In the genomic region with DNA sequence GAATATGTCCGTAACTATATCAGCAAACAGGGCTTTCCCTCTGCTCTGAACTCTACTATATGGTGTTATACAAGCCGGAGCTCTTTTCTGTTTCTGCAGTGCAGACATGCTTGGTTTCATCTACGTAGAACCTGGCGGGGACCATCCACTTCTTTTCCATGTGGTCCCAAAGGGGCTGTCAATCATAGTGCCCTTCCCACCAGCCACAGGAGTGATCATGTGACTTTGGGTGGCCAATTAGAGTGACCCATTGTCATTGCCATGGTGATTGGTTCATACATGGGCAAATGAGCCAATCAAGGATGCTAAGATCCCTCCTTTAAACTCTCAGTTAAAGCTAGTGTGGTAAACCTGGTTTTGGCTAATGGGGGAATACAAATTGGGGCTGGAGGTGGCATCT, we compare ENCODE assay signal across 8 cellular contexts.
"Had no signal": no experiment of that assay in that cellular context is flagged by ENCODE, and none has a peak within 500 bp of the region (broad histone marks: within the 10 kb centered on the region; RNA-seq: fewer than 3 reads in every experiment).

No MANE protein-coding gene starts in this region.

- ATAC-seq: HCT116 had no signal

- DNase-seq: GM23248, GOT3, H7, IMR-90, KBM-7 had no signal

- H3K9me3 ChIP-seq: HAP-1 had no signal

- H3K36me3 ChIP-seq: HAP-1 had no signal

- H3K4me1 ChIP-seq: HAP-1 had no signal

- H3K27ac ChIP-seq: GM23248, KMS-11 had no signal

- H3K4me3 ChIP-seq: GM23248, HAP-1 had no signal
